24 cellular contexts compared by ENCODE assay signal in the genomic region with DNA sequence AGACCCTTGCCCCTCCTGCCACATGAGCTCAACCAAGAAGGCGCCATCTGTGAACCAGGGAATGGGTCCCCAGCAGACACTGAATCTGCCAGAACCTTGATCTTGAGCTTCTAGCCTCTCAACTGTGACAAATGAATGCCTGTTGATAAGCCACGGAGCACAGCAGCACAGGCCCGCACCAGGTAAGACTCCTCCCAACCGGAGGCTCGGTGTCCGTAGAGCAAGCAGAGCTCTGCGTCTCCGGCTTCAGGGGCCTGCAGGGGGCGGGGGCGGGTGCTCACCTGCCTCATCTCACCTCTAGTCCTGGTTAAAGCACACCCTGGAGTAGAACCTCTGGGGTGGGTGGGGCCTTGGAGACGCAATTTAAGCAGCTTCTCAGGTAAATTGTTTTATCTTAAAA.
"Had no signal": no experiment of that assay in that cellular context is flagged by ENCODE, and none has a peak within 500 bp of the region (broad histone marks: within the 10 kb centered on the region; RNA-seq: fewer than 3 reads in every experiment).

No MANE protein-coding gene starts in this region.

- H3K27ac Mint-ChIP-seq: memory B cell; natural killer cell treated with Interleukin-12 subunit alpha and Interleukin-12 subunit beta and Interleukin-15 and Interleukin-18, amount 100 ng/mL, for 72 hours; stimulated activated naive B cell treated with anti-CD40 and anti-IgM and Interleukin-4, amounts not matched to agents 10 μg/mL and 1 μg/mL and 100 μg/mL, for 72 hours; stimulated activated naive CD8-positive, alpha-beta T cell treated with anti-CD3 and anti-CD28 coated beads, Interleukin-15, amount 100 ng/mL, for 72 hours had no signal

- H3K79me2 ChIP-seq: parathyroid adenoma had no signal

- H3K4me3 ChIP-seq: colonic mucosa, left lung, lower lobe of right lung, neural progenitor cell, psoas muscle, spleen, testis, tibial nerve had no signal

- H3K27ac ChIP-seq: colonic mucosa, left lung, lower lobe of right lung, neural progenitor cell, parathyroid adenoma, psoas muscle, spleen, testis, tibial nerve had no signal

- H3K9me3 ChIP-seq: colonic mucosa, lower lobe of right lung, psoas muscle, spleen, testis, tibial nerve had no signal

- H3K4me2 ChIP-seq: neural progenitor cell had no signal

- H3K27me3 ChIP-seq: colonic mucosa, testis, tibial nerve had no signal

- H3K36me3 Mint-ChIP-seq: memory B cell; natural killer cell treated with Interleukin-12 subunit alpha and Interleukin-12 subunit beta and Interleukin-15 and Interleukin-18, amount 100 ng/mL, for 72 hours; neural progenitor cell; stimulated activated naive B cell treated with anti-CD40 and anti-IgM and Interleukin-4, amounts not matched to agents 10 μg/mL and 1 μg/mL and 100 μg/mL, for 72 hours had no signal

- H3K36me3 ChIP-seq: colonic mucosa, left lung, lower lobe of right lung, neural progenitor cell, spleen, tibial nerve had no signal

- H3K4me3 Mint-ChIP-seq: memory B cell; natural killer cell treated with Interleukin-12 subunit alpha and Interleukin-12 subunit beta and Interleukin-15 and Interleukin-18, amount 100 ng/mL, for 72 hours; neural progenitor cell; stimulated activated naive B cell treated with anti-CD40 and anti-IgM and Interleukin-4, amounts not matched to agents 10 μg/mL and 1 μg/mL and 100 μg/mL, for 72 hours; stimulated activated naive CD8-positive, alpha-beta T cell treated with anti-CD3 and anti-CD28 coated beads, Interleukin-15, amount 100 ng/mL, for 72 hours had no signal

- DNase-seq: colonic mucosa; dermis blood vessel endothelial cell; erythroblast; foreskin melanocyte; hippocampal formation; left lung; lower lobe of right lung; midbrain; occipital lobe; psoas muscle; retina; spleen; stimulated activated CD4-positive, alpha-beta T cell treated with anti-CD3 and anti-CD28 coated beads, Interleukin-15, amount 100 ng/mL, for 24 hours; stimulated activated CD4-positive, alpha-beta T cell treated with anti-CD3 and anti-CD28 coated beads, Interleukin-1b, Interleukin-23, amount 100 ng/mL, for 48 hours; stimulated activated CD4-positive, alpha-beta T cell treated with anti-CD3 and anti-CD28 coated beads, Interleukin-4, amount 100 ng/mL, for 4 hours; stimulated activated naive B cell treated with anti-CD40 and anti-IgM and Interleukin-4, amounts not matched to agents 10 μg/mL and 1 μg/mL and 100 μg/mL, for 72 hours; stimulated activated naive CD8-positive, alpha-beta T cell treated with anti-CD3 and anti-CD28 coated beads, Interleukin-15, amount 100 ng/mL, for 72 hours; testis had no signal

- H3K4me1 Mint-ChIP-seq: memory B cell; stimulated activated naive B cell treated with anti-CD40 and anti-IgM and Interleukin-4, amounts not matched to agents 10 μg/mL and 1 μg/mL and 100 μg/mL, for 72 hours; stimulated activated naive CD8-positive, alpha-beta T cell treated with anti-CD3 and anti-CD28 coated beads, Interleukin-15, amount 100 ng/mL, for 72 hours had no signal

- H3K4me1 ChIP-seq: colonic mucosa, left lung, lower lobe of right lung, neural progenitor cell, parathyroid adenoma, psoas muscle, spleen, testis, tibial nerve had no signal

- H3K9me3 Mint-ChIP-seq: natural killer cell treated with Interleukin-12 subunit alpha and Interleukin-12 subunit beta and Interleukin-15 and Interleukin-18, amount 100 ng/mL, for 72 hours; stimulated activated naive CD8-positive, alpha-beta T cell treated with anti-CD3 and anti-CD28 coated beads, Interleukin-15, amount 100 ng/mL, for 72 hours had no signal

- ATAC-seq: left lung; lower lobe of right lung; natural killer cell treated with Interleukin-12 subunit alpha and Interleukin-12 subunit beta and Interleukin-15 and Interleukin-18, amount 100 ng/mL, for 72 hours; psoas muscle; sciatic nerve; stimulated activated naive B cell treated with anti-CD40 and anti-IgM and Interleukin-4, amounts not matched to agents 10 μg/mL and 1 μg/mL and 100 μg/mL, for 72 hours; stimulated activated naive CD8-positive, alpha-beta T cell treated with anti-CD3 and anti-CD28 coated beads, Interleukin-15, amount 100 ng/mL, for 72 hours had no signal

- H2AFZ ChIP-seq: neural progenitor cell, parathyroid adenoma had no signal
